Comparison of ENCODE assay signal across 17 cellular contexts in the genomic region with DNA sequence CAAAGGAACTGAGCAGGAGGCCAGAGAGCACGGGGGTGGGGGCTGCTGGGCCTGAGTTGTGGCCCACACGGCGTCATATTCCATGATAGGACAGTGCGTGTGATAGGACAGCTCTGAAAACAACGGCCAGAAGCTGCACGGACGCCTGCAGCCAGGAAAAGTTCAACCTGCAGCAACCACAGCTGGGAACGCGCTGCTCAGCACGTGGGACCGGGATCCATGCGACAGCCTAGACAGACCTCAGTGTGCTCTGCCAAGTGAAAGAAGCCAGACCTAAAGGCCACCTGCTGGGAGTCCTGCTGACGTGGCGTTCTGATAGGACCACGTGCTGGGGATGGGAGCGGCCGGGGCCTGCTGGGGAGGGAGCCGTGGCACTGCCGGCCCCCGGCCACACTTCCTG. TPM values are rescaled to one million over a fixed set of nuclear protein-coding genes. Genes with fewer than 3 reads are reported as not detected.
DNase-seq lines count a peak whose midpoint lies in the region; ATAC-seq and TF ChIP-seq lines count a peak whose summit lies in the region.
"Had no signal": no experiment of that assay in that cellular context is flagged by ENCODE, and none has a peak within 500 bp of the region (broad histone marks: within the 10 kb centered on the region; RNA-seq: fewer than 3 reads in every experiment).

No MANE protein-coding gene starts in this region.

- H3K4me1 ChIP-seq in right cardiac atrium (ENCODE audit: control insufficient read depth, insufficient read depth, low read length), result no peaks in the 10 kb centered on the region
- H3K4me1 ChIP-seq in trophoblast cell (ENCODE audit: control insufficient read depth in 1 of 2, insufficient read depth in 2 of 2, low read length in 2 of 2), result peaks cover 0 to 4% of the 10 kb centered on the region in 2 experiments
- H3K4me1 ChIP-seq: esophagus squamous epithelium, sigmoid colon, upper lobe of left lung had no signal

- H2BK120ac ChIP-seq in trophoblast cell (ENCODE audit: insufficient read depth, low read length, poor library complexity), result no peak overlapping the region

- H4K12ac ChIP-seq in trophoblast cell (ENCODE audit: low read depth, low read length), result no peak overlapping the region

- intact Hi-C loops in Right ventricle myocardium inferior (cut with DNase I) (no loop called here), right cardiac atrium (cut with DNase I) (no loop called here), left colon (cut with DNase I, micrococcal nuclease) (no loop called here)

- H3K79me2 ChIP-seq in trophoblast cell (ENCODE audit: control insufficient read depth, insufficient read depth, low read length, poor library complexity), result no peaks in the 10 kb centered on the region

- 60% methylated on average over 20 of the region's 20 CpGs for WGBS in right cardiac atrium
- WGBS in trophoblast cell (ENCODE audit: extremely low coverage, insufficient coverage, insufficient read length), result no CpG with 5 or more reads among the region's 20 CpGs

- H2AK5ac ChIP-seq in trophoblast cell (ENCODE audit: low read length), result no peak overlapping the region

- no peak overlapping the region for H2BK5ac ChIP-seq in trophoblast cell (ENCODE audit: low read depth, low read length, poor library complexity)

- no peaks in the 10 kb centered on the region for H3K27me3 ChIP-seq in right cardiac atrium (ENCODE audit: control insufficient read depth, insufficient read depth)
- H3K27me3 ChIP-seq in trophoblast cell (ENCODE audit: insufficient read depth, low read length), result no peaks in the 10 kb centered on the region
- H3K27me3 ChIP-seq: esophagus squamous epithelium, sigmoid colon, upper lobe of left lung had no signal

- H4K8ac ChIP-seq in trophoblast cell (ENCODE audit: low read depth, low read length), result no peak overlapping the region

- H2AFZ ChIP-seq in trophoblast cell (ENCODE audit: insufficient read depth, low read length, poor library complexity), result no peak overlapping the region

- POLR2A ChIA-PET in HEK293T (lab: Yijun Ruan, JAX), result no interaction called here

- no peak overlapping the region for H3K23ac ChIP-seq in trophoblast cell (ENCODE audit: low read length)

- peaks cover 76 to 78% of the 10 kb centered on the region in 2 experiments for H3K36me3 ChIP-seq in trophoblast cell (ENCODE audit: control insufficient read depth in 1 of 2, insufficient read depth in 2 of 2, low read length in 2 of 2)

- H3K4me3 ChIP-seq in right cardiac atrium (ENCODE audit: low read length), result no peak overlapping the region
- H3K4me3 ChIP-seq in trophoblast cell (ENCODE audit: low read depth, low read length), result no peak overlapping the region
- H3K4me3 ChIP-seq: esophagus squamous epithelium, lung, sigmoid colon, upper lobe of left lung had no signal

- H3K14ac ChIP-seq in trophoblast cell (ENCODE audit: low read length), result no peak overlapping the region

- H2BK12ac ChIP-seq in trophoblast cell (ENCODE audit: low read length), result no peak overlapping the region

- no peak overlapping the region for H3K4ac ChIP-seq in trophoblast cell (ENCODE audit: low read depth, low read length)

- no peaks in the 10 kb centered on the region for H3K79me1 ChIP-seq in trophoblast cell (ENCODE audit: low read length)

- H3K4me2 ChIP-seq in trophoblast cell (ENCODE audit: low read length), result no peak overlapping the region

- no peak overlapping the region for H3K9ac ChIP-seq in trophoblast cell (ENCODE audit: low read length)

- CTCF ChIA-PET in HEK293T (lab: Yijun Ruan, JAX), result interaction anchor here (0.8 kb wide), 1 partner anchor 10 kb away, joined by 3 read pairs; no protein-coding TSS in a partner anchor

- DNase-seq in Right ventricle myocardium inferior (ENCODE audit: missing footprints) (peak; percentile 63), right cardiac atrium (no peak), HEK293T (ENCODE audit: extremely low spot score) (peak; percentile 39), astrocyte of the hippocampus (ENCODE audit: low read depth, low spot score) (peak; percentile 51), trophoblast cell (peak; percentile 59 to 81), GDM1 (lab: John Stamatoyannopoulos, UW) (no peak), left colon (no peak)
- DNase-seq in activated CD8-positive, alpha-beta memory T cell treated with anti-CD3 and anti-CD28 coated beads for 24 hours, result no peak
- DNase-seq: esophagus squamous epithelium; NCI-H1436 treated with DMSO at 0.1 percent for 48 hours; sigmoid colon; stimulated activated CD4-positive, alpha-beta T cell treated with anti-CD3 and anti-CD28 coated beads, Interleukin-2, amount 100 ng/mL, for 24 hours; stimulated activated naive CD8-positive, alpha-beta T cell treated with anti-CD3 and anti-CD28 coated beads, Interleukin-15, amount 100 ng/mL, for 72 hours had no signal

- no peak overlapping the region for H3K27ac ChIP-seq in right cardiac atrium (ENCODE audit: low read length)
- no peak overlapping the region for H3K27ac ChIP-seq in trophoblast cell (ENCODE audit: low read depth, low read length)
- H3K27ac ChIP-seq: esophagus squamous epithelium, upper lobe of left lung had no signal

- no peak overlapping the region for H3K18ac ChIP-seq in trophoblast cell (ENCODE audit: low read length)

- no peaks in the 10 kb centered on the region for H3K9me3 ChIP-seq in right cardiac atrium (ENCODE audit: control insufficient read depth, low read length)
- H3K9me3 ChIP-seq in trophoblast cell (ENCODE audit: insufficient read depth, low read depth, low read length), result peaks cover 1% of the 10 kb centered on the region
- H3K9me3 ChIP-seq: esophagus squamous epithelium, sigmoid colon, upper lobe of left lung had no signal

- ATAC-seq in Right ventricle myocardium inferior, result peak; percentile 54
- no peak for ATAC-seq in right cardiac atrium
- ATAC-seq in left colon, result no peak
- ATAC-seq: stimulated activated naive CD8-positive, alpha-beta T cell treated with anti-CD3 and anti-CD28 coated beads, Interleukin-15, amount 100 ng/mL, for 72 hours had no signal

- H4K91ac ChIP-seq in trophoblast cell (ENCODE audit: low read depth, low read length), result no peak overlapping the region

TF ChIP-seq in HEK293T, 16 proteins besides CTCF, POLR2A, EP300 and RAD21:
- TF ChIP-seq, protein P1, sequence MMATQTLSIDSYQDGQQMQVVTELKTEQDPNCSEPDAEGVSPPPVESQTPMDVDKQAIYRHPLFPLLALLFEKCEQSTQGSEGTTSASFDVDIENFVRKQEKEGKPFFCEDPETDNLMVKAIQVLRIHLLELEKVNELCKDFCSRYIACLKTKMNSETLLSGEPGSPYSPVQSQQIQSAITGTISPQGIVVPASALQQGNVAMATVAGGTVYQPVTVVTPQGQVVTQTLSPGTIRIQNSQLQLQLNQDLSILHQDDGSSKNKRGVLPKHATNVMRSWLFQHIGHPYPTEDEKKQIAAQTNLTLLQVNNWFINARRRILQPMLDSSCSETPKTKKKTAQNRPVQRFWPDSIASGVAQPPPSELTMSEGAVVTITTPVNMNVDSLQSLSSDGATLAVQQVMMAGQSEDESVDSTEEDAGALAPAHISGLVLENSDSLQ (IDR thresholded peaks at IDR 0.05), result peak; percentile 45; the same call in 1 of the 2 replicates
- TF ChIP-seq ZNF384 (IDR thresholded peaks at IDR 0.05) (no peak), L3MBTL2 (conservative IDR thresholded peaks at IDR 0.05) (peak; percentile 42)

RNA-seq across cellular contexts. Expression of gene CTU2, which starts 21.6 kb away (rescaled TPM):
- 13.1 TPM for total RNA-seq in Right ventricle myocardium inferior
- total RNA-seq in right cardiac atrium, result 10 to 100 TPM; 11.1 to 16.3 (median 12.4) TPM
- polyA plus RNA-seq in right cardiac atrium, result 11.4 TPM
- polyA plus RNA-seq in trophoblast cell (2013), result 25.4 and 28.4 TPM in 2 replicates
- total RNA-seq in left colon, result 10 to 100 TPM in 1 of 2 donors, 1 to 10 TPM in 1; 9.8 to 15.0 TPM

RNA-seq across cellular contexts. Expression of gene RNF166, which starts 21.7 kb away (rescaled TPM):
- 17.0 TPM for total RNA-seq in Right ventricle myocardium inferior
- 10 to 100 TPM; 15.0 to 23.8 (median 19.2) TPM for total RNA-seq in right cardiac atrium
- polyA plus RNA-seq in right cardiac atrium, result 18.4 TPM
- 8.7 and 8.8 TPM in 2 replicates for polyA plus RNA-seq in trophoblast cell (2013)
- 10 to 100 TPM; 11.4 to 12.0 TPM for total RNA-seq in left colon

RNA-seq across cellular contexts. Expression of gene SNAI3, which starts 41.6 kb away (rescaled TPM):
- total RNA-seq in Right ventricle myocardium inferior (2.9 TPM), right cardiac atrium (1 to 10 TPM in 3 of 4 donors, under 1 TPM in 1; 0.39 to 2.8 (median 1.6) TPM), left colon (under 1 TPM; 0.15 to 0.92 TPM)
- 2.7 TPM for polyA plus RNA-seq in right cardiac atrium
- polyA plus RNA-seq in trophoblast cell (2013), result 0.27 and 0.31 TPM in 2 replicates
- total RNA-seq: NCI-H460, osteoblast had no signal

RNA-seq across cellular contexts. Expression of gene PIEZO1, which starts 57.1 kb away (rescaled TPM):
- total RNA-seq in Right ventricle myocardium inferior (18.1 TPM), right cardiac atrium (10 to 100 TPM; 21.7 to 45.6 (median 29.8) TPM), left colon (100 to 1,000 TPM; 118 to 146 TPM)
- 37.3 TPM for polyA plus RNA-seq in right cardiac atrium
- 77.3 and 84.7 TPM in 2 replicates for polyA plus RNA-seq in trophoblast cell (2013)

Comparison
In these comparisons a context has a peak if more than half of its experiments do, and no peak if none do; other contexts are left out.
1. DNase-seq: peak in Right ventricle myocardium inferior (single experiment), HEK293T (single experiment), astrocyte of the hippocampus (single experiment) and trophoblast cell (2 of 2); none in right cardiac atrium (0 of 3), GDM1 (single experiment), activated CD8-positive, alpha-beta memory T cell treated with anti-CD3 and anti-CD28 coated beads for 24 hours (single experiment) and left colon (0 of 2).